In the genomic region with DNA sequence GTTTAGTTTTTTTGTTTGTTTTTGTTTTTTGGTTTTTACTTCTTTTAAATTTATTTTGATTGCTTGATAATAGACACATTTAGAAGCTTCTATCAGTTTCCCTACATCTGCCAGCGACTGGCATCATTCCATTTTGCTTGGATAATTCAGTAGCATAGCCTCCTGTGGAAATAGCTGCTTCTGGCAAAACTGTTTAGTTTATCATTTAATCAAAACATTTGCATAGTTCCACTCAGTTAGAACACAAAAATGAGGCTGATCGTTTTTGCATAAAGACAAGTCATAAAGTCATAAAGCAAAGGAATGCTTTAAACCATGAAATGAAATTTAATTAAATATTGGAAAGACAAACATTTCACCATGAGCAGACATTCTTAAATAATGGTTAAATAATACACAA, we compare ENCODE assay signal across 6 cellular contexts.
"Had no signal": no experiment of that assay in that cellular context is flagged by ENCODE, and none has a peak within 500 bp of the region (broad histone marks: within the 10 kb centered on the region; RNA-seq: fewer than 3 reads in every experiment).

No MANE protein-coding gene starts in this region.

- DNase-seq: H9, HCEC 1CT had no signal

- FAIRE-seq: H1, H54, HTR-8/SVneo had no signal

- ATAC-seq: GM23338 had no signal
